Comparison of ENCODE assay signal across 1 cellular context in the genomic region with DNA sequence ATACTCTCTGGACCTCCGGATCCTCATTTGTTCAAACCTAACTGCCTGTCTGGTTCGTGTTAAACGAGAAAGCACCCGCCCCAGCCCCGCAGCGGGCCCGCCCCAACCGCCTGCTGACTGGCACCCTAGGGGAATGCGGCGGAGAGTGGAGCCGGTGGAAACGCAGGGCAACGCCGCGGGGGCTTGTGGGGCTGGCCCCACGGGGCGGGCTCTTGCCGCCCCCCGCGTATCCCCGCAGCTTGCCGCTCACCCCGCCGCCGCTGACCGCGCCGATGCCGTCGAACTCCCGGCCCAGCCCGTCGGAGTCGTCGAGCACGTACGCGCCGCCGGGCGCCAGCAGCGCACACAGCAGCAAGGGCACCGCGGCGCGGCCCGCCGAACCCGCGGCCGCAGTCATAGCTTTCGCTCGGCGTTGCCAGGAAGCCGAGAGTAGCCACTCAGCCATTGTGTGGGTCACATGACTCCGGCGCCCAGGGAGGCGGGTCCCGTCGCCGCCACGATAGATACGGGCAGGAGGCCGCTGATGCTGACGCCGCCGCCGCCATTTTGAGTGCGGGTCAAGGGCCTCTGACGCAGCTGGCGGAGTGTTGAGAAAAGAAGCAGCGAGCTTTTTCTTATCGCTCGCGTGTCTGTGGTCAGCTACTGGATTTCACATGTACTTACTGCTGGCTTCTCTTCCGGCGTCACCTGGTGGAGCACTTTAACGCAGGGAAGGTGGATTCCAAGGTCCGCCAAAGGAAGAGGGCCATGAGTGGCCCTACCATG.
TF ChIP-seq lines count a peak whose summit lies in the region.

A gene (minus strand): TSS at position 463 of the 765 bp plus-strand sequence. CDS start 18 bp downstream, at position 445.

TF ChIP-seq in K562, 482 proteins besides CTCF, POLR2A, EP300 and RAD21 (continued from another document and continues in another):
- TF ChIP-seq, protein P1, sequence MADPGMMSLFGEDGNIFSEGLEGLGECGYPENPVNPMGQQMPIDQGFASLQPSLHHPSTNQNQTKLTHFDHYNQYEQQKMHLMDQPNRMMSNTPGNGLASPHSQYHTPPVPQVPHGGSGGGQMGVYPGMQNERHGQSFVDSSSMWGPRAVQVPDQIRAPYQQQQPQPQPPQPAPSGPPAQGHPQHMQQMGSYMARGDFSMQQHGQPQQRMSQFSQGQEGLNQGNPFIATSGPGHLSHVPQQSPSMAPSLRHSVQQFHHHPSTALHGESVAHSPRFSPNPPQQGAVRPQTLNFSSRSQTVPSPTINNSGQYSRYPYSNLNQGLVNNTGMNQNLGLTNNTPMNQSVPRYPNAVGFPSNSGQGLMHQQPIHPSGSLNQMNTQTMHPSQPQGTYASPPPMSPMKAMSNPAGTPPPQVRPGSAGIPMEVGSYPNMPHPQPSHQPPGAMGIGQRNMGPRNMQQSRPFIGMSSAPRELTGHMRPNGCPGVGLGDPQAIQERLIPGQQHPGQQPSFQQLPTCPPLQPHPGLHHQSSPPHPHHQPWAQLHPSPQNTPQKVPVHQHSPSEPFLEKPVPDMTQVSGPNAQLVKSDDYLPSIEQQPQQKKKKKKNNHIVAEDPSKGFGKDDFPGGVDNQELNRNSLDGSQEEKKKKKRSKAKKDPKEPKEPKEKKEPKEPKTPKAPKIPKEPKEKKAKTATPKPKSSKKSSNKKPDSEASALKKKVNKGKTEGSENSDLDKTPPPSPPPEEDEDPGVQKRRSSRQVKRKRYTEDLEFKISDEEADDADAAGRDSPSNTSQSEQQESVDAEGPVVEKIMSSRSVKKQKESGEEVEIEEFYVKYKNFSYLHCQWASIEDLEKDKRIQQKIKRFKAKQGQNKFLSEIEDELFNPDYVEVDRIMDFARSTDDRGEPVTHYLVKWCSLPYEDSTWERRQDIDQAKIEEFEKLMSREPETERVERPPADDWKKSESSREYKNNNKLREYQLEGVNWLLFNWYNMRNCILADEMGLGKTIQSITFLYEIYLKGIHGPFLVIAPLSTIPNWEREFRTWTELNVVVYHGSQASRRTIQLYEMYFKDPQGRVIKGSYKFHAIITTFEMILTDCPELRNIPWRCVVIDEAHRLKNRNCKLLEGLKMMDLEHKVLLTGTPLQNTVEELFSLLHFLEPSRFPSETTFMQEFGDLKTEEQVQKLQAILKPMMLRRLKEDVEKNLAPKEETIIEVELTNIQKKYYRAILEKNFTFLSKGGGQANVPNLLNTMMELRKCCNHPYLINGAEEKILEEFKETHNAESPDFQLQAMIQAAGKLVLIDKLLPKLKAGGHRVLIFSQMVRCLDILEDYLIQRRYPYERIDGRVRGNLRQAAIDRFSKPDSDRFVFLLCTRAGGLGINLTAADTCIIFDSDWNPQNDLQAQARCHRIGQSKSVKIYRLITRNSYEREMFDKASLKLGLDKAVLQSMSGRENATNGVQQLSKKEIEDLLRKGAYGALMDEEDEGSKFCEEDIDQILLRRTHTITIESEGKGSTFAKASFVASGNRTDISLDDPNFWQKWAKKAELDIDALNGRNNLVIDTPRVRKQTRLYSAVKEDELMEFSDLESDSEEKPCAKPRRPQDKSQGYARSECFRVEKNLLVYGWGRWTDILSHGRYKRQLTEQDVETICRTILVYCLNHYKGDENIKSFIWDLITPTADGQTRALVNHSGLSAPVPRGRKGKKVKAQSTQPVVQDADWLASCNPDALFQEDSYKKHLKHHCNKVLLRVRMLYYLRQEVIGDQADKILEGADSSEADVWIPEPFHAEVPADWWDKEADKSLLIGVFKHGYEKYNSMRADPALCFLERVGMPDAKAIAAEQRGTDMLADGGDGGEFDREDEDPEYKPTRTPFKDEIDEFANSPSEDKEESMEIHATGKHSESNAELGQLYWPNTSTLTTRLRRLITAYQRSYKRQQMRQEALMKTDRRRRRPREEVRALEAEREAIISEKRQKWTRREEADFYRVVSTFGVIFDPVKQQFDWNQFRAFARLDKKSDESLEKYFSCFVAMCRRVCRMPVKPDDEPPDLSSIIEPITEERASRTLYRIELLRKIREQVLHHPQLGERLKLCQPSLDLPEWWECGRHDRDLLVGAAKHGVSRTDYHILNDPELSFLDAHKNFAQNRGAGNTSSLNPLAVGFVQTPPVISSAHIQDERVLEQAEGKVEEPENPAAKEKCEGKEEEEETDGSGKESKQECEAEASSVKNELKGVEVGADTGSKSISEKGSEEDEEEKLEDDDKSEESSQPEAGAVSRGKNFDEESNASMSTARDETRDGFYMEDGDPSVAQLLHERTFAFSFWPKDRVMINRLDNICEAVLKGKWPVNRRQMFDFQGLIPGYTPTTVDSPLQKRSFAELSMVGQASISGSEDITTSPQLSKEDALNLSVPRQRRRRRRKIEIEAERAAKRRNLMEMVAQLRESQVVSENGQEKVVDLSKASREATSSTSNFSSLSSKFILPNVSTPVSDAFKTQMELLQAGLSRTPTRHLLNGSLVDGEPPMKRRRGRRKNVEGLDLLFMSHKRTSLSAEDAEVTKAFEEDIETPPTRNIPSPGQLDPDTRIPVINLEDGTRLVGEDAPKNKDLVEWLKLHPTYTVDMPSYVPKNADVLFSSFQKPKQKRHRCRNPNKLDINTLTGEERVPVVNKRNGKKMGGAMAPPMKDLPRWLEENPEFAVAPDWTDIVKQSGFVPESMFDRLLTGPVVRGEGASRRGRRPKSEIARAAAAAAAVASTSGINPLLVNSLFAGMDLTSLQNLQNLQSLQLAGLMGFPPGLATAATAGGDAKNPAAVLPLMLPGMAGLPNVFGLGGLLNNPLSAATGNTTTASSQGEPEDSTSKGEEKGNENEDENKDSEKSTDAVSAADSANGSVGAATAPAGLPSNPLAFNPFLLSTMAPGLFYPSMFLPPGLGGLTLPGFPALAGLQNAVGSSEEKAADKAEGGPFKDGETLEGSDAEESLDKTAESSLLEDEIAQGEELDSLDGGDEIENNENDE (IDR thresholded peaks at IDR 0.05; ENCODE audit: low read depth, low read length), result no peak
- TF ChIP-seq, protein P2, sequence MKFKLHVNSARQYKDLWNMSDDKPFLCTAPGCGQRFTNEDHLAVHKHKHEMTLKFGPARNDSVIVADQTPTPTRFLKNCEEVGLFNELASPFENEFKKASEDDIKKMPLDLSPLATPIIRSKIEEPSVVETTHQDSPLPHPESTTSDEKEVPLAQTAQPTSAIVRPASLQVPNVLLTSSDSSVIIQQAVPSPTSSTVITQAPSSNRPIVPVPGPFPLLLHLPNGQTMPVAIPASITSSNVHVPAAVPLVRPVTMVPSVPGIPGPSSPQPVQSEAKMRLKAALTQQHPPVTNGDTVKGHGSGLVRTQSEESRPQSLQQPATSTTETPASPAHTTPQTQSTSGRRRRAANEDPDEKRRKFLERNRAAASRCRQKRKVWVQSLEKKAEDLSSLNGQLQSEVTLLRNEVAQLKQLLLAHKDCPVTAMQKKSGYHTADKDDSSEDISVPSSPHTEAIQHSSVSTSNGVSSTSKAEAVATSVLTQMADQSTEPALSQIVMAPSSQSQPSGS (CRISPR knock-in tag; IDR thresholded peaks at IDR 0.05), result no peak
- TF ChIP-seq TAF7 (tag; IDR thresholded peaks at IDR 0.05) (no peak), ZNF274 (IDR thresholded peaks at IDR 0.05; ENCODE audit: borderline replicate concordance, low read depth, low read length) (no peak), RFX1 (IDR thresholded peaks at IDR 0.05) (no peak), SIN3A (IDR thresholded peaks at IDR 0.05; ENCODE audit: borderline replicate concordance in 2 of 2, control insufficient read depth in 1 of 2, low read depth in 2 of 2, low read length in 2 of 2) (peak in 1 of 2 experiments; percentile 50; a peak in 1 of 4 replicates), KLF13 (tag; IDR thresholded peaks at IDR 0.05; ENCODE audit: borderline replicate concordance, low read depth) (0 out of 2 replicates have a peak, but pooled peaks have one; percentile 23), SAFB2 (IDR thresholded peaks at IDR 0.05; ENCODE audit: borderline replicate concordance, low read depth, low read length, severe bottlenecking) (no peak), NFIC (IDR thresholded peaks at IDR 0.05) (peak; percentile 56), CREB1 (IDR thresholded peaks at IDR 0.05) (peak; percentile 77), CREB1 (CRISPR knock-in tag; IDR thresholded peaks at IDR 0.05) (peak; percentile 76), MAFG (tag; conservative IDR thresholded peaks at IDR 0.05) (no peak)
- TF ChIP-seq, protein P3, sequence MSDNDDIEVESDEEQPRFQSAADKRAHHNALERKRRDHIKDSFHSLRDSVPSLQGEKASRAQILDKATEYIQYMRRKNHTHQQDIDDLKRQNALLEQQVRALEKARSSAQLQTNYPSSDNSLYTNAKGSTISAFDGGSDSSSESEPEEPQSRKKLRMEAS (CRISPR knock-in tag; IDR thresholded peaks at IDR 0.05), result peak; percentile 83
- TF ChIP-seq, protein P4, sequence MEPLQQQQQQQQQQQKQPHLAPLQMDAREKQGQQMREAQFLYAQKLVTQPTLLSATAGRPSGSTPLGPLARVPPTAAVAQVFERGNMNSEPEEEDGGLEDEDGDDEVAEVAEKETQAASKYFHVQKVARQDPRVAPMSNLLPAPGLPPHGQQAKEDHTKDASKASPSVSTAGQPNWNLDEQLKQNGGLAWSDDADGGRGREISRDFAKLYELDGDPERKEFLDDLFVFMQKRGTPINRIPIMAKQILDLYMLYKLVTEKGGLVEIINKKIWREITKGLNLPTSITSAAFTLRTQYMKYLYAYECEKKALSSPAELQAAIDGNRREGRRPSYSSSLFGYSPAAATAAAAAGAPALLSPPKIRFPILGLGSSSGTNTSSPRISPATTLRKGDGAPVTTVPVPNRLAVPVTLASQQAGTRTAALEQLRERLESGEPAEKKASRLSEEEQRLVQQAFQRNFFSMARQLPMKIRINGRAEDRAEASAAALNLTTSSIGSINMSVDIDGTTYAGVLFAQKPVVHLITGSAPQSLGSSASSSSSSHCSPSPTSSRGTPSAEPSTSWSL (CRISPR knock-in tag; IDR thresholded peaks at IDR 0.05; ENCODE audit: borderline replicate concordance), result no peak
- TF ChIP-seq, protein P5, sequence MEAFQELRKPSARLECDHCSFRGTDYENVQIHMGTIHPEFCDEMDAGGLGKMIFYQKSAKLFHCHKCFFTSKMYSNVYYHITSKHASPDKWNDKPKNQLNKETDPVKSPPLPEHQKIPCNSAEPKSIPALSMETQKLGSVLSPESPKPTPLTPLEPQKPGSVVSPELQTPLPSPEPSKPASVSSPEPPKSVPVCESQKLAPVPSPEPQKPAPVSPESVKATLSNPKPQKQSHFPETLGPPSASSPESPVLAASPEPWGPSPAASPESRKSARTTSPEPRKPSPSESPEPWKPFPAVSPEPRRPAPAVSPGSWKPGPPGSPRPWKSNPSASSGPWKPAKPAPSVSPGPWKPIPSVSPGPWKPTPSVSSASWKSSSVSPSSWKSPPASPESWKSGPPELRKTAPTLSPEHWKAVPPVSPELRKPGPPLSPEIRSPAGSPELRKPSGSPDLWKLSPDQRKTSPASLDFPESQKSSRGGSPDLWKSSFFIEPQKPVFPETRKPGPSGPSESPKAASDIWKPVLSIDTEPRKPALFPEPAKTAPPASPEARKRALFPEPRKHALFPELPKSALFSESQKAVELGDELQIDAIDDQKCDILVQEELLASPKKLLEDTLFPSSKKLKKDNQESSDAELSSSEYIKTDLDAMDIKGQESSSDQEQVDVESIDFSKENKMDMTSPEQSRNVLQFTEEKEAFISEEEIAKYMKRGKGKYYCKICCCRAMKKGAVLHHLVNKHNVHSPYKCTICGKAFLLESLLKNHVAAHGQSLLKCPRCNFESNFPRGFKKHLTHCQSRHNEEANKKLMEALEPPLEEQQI (IDR thresholded peaks at IDR 0.05), result no peak
- TF ChIP-seq, protein P6, sequence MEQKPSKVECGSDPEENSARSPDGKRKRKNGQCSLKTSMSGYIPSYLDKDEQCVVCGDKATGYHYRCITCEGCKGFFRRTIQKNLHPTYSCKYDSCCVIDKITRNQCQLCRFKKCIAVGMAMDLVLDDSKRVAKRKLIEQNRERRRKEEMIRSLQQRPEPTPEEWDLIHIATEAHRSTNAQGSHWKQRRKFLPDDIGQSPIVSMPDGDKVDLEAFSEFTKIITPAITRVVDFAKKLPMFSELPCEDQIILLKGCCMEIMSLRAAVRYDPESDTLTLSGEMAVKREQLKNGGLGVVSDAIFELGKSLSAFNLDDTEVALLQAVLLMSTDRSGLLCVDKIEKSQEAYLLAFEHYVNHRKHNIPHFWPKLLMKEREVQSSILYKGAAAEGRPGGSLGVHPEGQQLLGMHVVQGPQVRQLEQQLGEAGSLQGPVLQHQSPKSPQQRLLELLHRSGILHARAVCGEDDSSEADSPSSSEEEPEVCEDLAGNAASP (IDR thresholded peaks at IDR 0.05), result no peak
- TF ChIP-seq, protein P7, sequence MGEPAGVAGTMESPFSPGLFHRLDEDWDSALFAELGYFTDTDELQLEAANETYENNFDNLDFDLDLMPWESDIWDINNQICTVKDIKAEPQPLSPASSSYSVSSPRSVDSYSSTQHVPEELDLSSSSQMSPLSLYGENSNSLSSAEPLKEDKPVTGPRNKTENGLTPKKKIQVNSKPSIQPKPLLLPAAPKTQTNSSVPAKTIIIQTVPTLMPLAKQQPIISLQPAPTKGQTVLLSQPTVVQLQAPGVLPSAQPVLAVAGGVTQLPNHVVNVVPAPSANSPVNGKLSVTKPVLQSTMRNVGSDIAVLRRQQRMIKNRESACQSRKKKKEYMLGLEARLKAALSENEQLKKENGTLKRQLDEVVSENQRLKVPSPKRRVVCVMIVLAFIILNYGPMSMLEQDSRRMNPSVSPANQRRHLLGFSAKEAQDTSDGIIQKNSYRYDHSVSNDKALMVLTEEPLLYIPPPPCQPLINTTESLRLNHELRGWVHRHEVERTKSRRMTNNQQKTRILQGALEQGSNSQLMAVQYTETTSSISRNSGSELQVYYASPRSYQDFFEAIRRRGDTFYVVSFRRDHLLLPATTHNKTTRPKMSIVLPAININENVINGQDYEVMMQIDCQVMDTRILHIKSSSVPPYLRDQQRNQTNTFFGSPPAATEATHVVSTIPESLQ (CRISPR knock-in tag; IDR thresholded peaks at IDR 0.05), result no peak
- TF ChIP-seq, protein P8, sequence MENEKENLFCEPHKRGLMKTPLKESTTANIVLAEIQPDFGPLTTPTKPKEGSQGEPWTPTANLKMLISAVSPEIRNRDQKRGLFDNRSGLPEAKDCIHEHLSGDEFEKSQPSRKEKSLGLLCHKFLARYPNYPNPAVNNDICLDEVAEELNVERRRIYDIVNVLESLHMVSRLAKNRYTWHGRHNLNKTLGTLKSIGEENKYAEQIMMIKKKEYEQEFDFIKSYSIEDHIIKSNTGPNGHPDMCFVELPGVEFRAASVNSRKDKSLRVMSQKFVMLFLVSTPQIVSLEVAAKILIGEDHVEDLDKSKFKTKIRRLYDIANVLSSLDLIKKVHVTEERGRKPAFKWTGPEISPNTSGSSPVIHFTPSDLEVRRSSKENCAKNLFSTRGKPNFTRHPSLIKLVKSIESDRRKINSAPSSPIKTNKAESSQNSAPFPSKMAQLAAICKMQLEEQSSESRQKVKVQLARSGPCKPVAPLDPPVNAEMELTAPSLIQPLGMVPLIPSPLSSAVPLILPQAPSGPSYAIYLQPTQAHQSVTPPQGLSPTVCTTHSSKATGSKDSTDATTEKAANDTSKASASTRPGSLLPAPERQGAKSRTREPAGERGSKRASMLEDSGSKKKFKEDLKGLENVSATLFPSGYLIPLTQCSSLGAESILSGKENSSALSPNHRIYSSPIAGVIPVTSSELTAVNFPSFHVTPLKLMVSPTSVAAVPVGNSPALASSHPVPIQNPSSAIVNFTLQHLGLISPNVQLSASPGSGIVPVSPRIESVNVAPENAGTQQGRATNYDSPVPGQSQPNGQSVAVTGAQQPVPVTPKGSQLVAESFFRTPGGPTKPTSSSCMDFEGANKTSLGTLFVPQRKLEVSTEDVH (IDR thresholded peaks at IDR 0.05; ENCODE audit: low read depth, partially characterized antibody), result no peak
- TF ChIP-seq, protein P9, sequence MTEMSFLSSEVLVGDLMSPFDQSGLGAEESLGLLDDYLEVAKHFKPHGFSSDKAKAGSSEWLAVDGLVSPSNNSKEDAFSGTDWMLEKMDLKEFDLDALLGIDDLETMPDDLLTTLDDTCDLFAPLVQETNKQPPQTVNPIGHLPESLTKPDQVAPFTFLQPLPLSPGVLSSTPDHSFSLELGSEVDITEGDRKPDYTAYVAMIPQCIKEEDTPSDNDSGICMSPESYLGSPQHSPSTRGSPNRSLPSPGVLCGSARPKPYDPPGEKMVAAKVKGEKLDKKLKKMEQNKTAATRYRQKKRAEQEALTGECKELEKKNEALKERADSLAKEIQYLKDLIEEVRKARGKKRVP (CRISPR knock-in tag; IDR thresholded peaks at IDR 0.05), result no peak
